1 cellular context compared by ENCODE assay signal in genomic region chr17:76382305-76382802, GRCh38.
TF ChIP-seq lines count a peak whose summit lies in the region.

No MANE protein-coding gene starts in this region.

TF ChIP-seq in HepG2, 621 proteins besides CTCF, POLR2A, EP300 and RAD21 (continued from another document and continues in another):
- TF ChIP-seq ZXDC (CRISPR knock-in tag; IDR thresholded peaks at IDR 0.05) (no peak; the same call in 1 of the 2 replicates), KDM6A (CRISPR knock-in tag; IDR thresholded peaks at IDR 0.05; ENCODE audit: low read depth) (peak; percentile 91), ZNF329 (CRISPR knock-in tag; IDR thresholded peaks at IDR 0.05; ENCODE audit: low read depth) (peak; percentile 74; the same call in 1 of the 2 replicates), RFXANK (CRISPR knock-in tag; IDR thresholded peaks at IDR 0.05) (peak; percentile 64), GZF1 (CRISPR knock-in tag; IDR thresholded peaks at IDR 0.05) (peak; percentile 64; the same call in 1 of the 2 replicates), PPARG (CRISPR knock-in tag; conservative IDR thresholded peaks at IDR 0.05) (peak; percentile 84), ZFAT (CRISPR knock-in tag; conservative IDR thresholded peaks at IDR 0.05) (peak; percentile 14; the same call in 1 of the 2 replicates), ZNF563 (CRISPR knock-in tag; IDR thresholded peaks at IDR 0.05) (no peak), MEF2D (CRISPR knock-in tag; IDR thresholded peaks at IDR 0.05) (peak; percentile 74), MZF1 (CRISPR knock-in tag; IDR thresholded peaks at IDR 0.05; ENCODE audit: borderline replicate concordance) (peak; percentile 93; the same call in 1 of the 2 replicates), HOXA3 (CRISPR knock-in tag; IDR thresholded peaks at IDR 0.05) (peak; percentile 49; the same call in 1 of the 2 replicates), ZNF317 (CRISPR knock-in tag; IDR thresholded peaks at IDR 0.05) (peak; percentile 87), SOX6 (IDR thresholded peaks at IDR 0.05) (no peak), SOX6 (CRISPR knock-in tag; IDR thresholded peaks at IDR 0.05) (peak; percentile 94), ZNF629 (CRISPR knock-in tag; conservative IDR thresholded peaks at IDR 0.05) (0 out of 2 replicates have a peak, but pooled peaks have one; percentile 0), ZNF225 (CRISPR knock-in tag; IDR thresholded peaks at IDR 0.05) (0 out of 2 replicates have a peak, but pooled peaks have one; percentile 42), FOXP1 (IDR thresholded peaks at IDR 0.05) (no peak), FOXP1 (CRISPR knock-in tag; IDR thresholded peaks at IDR 0.05) (peak; percentile 50; the same call in 1 of the 2 replicates), ZNF691 (CRISPR knock-in tag; IDR thresholded peaks at IDR 0.05; ENCODE audit: borderline replicate concordance, low read depth) (no peak; the same call in 1 of the 2 replicates), ZNF556 (CRISPR knock-in tag; IDR thresholded peaks at IDR 0.05; ENCODE audit: borderline replicate concordance) (peak; percentile 32; the same call in 1 of the 2 replicates), RBAK (CRISPR knock-in tag; IDR thresholded peaks at IDR 0.05) (no peak), GATAD2A (CRISPR knock-in tag; IDR thresholded peaks at IDR 0.05) (peak; percentile 70), NCOA1 (CRISPR knock-in tag; IDR thresholded peaks at IDR 0.05) (peak; percentile 98), KAT8 (CRISPR knock-in tag; IDR thresholded peaks at IDR 0.05) (peak; percentile 81), HMG20B (CRISPR knock-in tag; conservative IDR thresholded peaks at IDR 0.05) (peak; percentile 81), FOXC1 (CRISPR knock-in tag; IDR thresholded peaks at IDR 0.05; ENCODE audit: borderline replicate concordance) (no peak; the same call in 1 of the 2 replicates), ARNTL (CRISPR knock-in tag; IDR thresholded peaks at IDR 0.05) (peak; percentile 19; the same call in 1 of the 2 replicates), KDM2A (CRISPR knock-in tag; IDR thresholded peaks at IDR 0.05; ENCODE audit: borderline replicate concordance, low read depth) (no peak; the same call in 1 of the 2 replicates), ATF7-NPFF (CRISPR knock-in tag; IDR thresholded peaks at IDR 0.05; ENCODE audit: low read depth) (peak; percentile 13; the same call in 1 of the 2 replicates), ZNF850 (CRISPR knock-in tag; conservative IDR thresholded peaks at IDR 0.05) (0 out of 2 replicates have a peak, but pooled peaks have one; percentile 17), FOSL2 (CRISPR knock-in tag; IDR thresholded peaks at IDR 0.05) (peak; percentile 74), ZNF749 (CRISPR knock-in tag; IDR thresholded peaks at IDR 0.05; ENCODE audit: borderline replicate concordance) (peak; percentile 38; the same call in 1 of the 2 replicates), ELF3 (CRISPR knock-in tag; IDR thresholded peaks at IDR 0.05) (peak; percentile 88), NCOA2 (CRISPR knock-in tag; IDR thresholded peaks at IDR 0.05) (peak; percentile 94), ZNF451 (CRISPR knock-in tag; IDR thresholded peaks at IDR 0.05) (peak; percentile 41; the same call in 1 of the 2 replicates), TAF15 (IDR thresholded peaks at IDR 0.05; ENCODE audit: low read depth, low read length, poor library complexity, severe bottlenecking) (peak; percentile 73), ZBTB10 (CRISPR knock-in tag; IDR thresholded peaks at IDR 0.05; ENCODE audit: borderline replicate concordance) (peak; percentile 94)
- TF ChIP-seq, protein P1, sequence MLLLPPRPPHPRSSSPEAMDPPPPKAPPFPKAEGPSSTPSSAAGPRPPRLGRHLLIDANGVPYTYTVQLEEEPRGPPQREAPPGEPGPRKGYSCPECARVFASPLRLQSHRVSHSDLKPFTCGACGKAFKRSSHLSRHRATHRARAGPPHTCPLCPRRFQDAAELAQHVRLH (CRISPR knock-in tag; IDR thresholded peaks at IDR 0.05; ENCODE audit: borderline replicate concordance, low read depth) = peak; percentile 58; the same call in 1 of the 2 replicates
- TF ChIP-seq, protein P2, sequence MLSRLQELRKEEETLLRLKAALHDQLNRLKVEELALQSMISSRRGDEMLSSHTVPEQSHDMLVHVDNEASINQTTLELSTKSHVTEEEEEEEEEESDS (CRISPR knock-in tag; IDR thresholded peaks at IDR 0.05; ENCODE audit: borderline replicate concordance) = 0 out of 2 replicates have a peak, but pooled peaks have one; percentile 70
- TF ChIP-seq, protein P3, sequence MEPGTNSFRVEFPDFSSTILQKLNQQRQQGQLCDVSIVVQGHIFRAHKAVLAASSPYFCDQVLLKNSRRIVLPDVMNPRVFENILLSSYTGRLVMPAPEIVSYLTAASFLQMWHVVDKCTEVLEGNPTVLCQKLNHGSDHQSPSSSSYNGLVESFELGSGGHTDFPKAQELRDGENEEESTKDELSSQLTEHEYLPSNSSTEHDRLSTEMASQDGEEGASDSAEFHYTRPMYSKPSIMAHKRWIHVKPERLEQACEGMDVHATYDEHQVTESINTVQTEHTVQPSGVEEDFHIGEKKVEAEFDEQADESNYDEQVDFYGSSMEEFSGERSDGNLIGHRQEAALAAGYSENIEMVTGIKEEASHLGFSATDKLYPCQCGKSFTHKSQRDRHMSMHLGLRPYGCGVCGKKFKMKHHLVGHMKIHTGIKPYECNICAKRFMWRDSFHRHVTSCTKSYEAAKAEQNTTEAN (CRISPR knock-in tag; conservative IDR thresholded peaks at IDR 0.05) = 0 out of 2 replicates have a peak, but pooled peaks have one; percentile 39
- TF ChIP-seq, protein P4, sequence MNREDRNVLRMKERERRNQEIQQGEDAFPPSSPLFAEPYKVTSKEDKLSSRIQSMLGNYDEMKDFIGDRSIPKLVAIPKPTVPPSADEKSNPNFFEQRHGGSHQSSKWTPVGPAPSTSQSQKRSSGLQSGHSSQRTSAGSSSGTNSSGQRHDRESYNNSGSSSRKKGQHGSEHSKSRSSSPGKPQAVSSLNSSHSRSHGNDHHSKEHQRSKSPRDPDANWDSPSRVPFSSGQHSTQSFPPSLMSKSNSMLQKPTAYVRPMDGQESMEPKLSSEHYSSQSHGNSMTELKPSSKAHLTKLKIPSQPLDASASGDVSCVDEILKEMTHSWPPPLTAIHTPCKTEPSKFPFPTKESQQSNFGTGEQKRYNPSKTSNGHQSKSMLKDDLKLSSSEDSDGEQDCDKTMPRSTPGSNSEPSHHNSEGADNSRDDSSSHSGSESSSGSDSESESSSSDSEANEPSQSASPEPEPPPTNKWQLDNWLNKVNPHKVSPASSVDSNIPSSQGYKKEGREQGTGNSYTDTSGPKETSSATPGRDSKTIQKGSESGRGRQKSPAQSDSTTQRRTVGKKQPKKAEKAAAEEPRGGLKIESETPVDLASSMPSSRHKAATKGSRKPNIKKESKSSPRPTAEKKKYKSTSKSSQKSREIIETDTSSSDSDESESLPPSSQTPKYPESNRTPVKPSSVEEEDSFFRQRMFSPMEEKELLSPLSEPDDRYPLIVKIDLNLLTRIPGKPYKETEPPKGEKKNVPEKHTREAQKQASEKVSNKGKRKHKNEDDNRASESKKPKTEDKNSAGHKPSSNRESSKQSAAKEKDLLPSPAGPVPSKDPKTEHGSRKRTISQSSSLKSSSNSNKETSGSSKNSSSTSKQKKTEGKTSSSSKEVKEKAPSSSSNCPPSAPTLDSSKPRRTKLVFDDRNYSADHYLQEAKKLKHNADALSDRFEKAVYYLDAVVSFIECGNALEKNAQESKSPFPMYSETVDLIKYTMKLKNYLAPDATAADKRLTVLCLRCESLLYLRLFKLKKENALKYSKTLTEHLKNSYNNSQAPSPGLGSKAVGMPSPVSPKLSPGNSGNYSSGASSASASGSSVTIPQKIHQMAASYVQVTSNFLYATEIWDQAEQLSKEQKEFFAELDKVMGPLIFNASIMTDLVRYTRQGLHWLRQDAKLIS (CRISPR knock-in tag; IDR thresholded peaks at IDR 0.05) = no peak; the same call in 1 of the 2 replicates
- TF ChIP-seq, protein P5, sequence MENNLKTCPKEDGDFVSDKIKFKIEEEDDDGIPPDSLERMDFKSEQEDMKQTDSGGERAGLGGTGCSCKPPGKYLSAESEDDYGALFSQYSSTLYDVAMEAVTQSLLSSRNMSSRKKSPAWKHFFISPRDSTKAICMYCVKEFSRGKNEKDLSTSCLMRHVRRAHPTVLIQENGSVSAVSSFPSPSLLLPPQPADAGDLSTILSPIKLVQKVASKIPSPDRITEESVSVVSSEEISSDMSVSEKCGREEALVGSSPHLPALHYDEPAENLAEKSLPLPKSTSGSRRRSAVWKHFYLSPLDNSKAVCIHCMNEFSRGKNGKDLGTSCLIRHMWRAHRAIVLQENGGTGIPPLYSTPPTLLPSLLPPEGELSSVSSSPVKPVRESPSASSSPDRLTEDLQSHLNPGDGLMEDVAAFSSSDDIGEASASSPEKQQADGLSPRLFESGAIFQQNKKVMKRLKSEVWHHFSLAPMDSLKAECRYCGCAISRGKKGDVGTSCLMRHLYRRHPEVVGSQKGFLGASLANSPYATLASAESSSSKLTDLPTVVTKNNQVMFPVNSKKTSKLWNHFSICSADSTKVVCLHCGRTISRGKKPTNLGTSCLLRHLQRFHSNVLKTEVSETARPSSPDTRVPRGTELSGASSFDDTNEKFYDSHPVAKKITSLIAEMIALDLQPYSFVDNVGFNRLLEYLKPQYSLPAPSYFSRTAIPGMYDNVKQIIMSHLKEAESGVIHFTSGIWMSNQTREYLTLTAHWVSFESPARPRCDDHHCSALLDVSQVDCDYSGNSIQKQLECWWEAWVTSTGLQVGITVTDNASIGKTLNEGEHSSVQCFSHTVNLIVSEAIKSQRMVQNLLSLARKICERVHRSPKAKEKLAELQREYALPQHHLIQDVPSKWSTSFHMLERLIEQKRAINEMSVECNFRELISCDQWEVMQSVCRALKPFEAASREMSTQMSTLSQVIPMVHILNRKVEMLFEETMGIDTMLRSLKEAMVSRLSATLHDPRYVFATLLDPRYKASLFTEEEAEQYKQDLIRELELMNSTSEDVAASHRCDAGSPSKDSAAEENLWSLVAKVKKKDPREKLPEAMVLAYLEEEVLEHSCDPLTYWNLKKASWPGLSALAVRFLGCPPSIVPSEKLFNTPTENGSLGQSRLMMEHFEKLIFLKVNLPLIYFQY (CRISPR knock-in tag; IDR thresholded peaks at IDR 0.05; ENCODE audit: borderline replicate concordance) = peak; percentile 85; the same call in 1 of the 2 replicates
- TF ChIP-seq, protein P6, sequence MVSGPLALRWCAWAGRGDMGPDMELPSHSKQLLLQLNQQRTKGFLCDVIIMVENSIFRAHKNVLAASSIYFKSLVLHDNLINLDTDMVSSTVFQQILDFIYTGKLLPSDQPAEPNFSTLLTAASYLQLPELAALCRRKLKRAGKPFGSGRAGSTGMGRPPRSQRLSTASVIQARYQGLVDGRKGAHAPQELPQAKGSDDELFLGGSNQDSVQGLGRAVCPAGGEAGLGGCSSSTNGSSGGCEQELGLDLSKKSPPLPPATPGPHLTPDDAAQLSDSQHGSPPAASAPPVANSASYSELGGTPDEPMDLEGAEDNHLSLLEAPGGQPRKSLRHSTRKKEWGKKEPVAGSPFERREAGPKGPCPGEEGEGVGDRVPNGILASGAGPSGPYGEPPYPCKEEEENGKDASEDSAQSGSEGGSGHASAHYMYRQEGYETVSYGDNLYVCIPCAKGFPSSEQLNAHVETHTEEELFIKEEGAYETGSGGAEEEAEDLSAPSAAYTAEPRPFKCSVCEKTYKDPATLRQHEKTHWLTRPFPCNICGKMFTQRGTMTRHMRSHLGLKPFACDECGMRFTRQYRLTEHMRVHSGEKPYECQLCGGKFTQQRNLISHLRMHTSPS (CRISPR knock-in tag; IDR thresholded peaks at IDR 0.05; ENCODE audit: low read depth) = peak; percentile 91
